In genomic region chrX:133415276-133416105, GRCh38 we compare ENCODE assay signal across 1 cellular context.
A peak's percentile ranks its signal among the peaks of the same experiment; 100 is the strongest.
TF ChIP-seq lines count a peak whose summit lies in the region.

TSS of gene GPC4 (minus strand) at chrX:133415489. CDS start at chrX:133414965, 524 bp downstream.

TF ChIP-seq in HEK293, 187 proteins besides CTCF, POLR2A, EP300 and RAD21 (continued from another document):
- TF ChIP-seq ZNF704 (tag by site-specific recombination; IDR thresholded peaks at IDR 0.05) (no peak), ZFP3 (tag by site-specific recombination; IDR thresholded peaks at IDR 0.05; ENCODE audit: low read depth) (no peak), ZNF350 (tag by site-specific recombination; IDR thresholded peaks at IDR 0.05) (no peak), KLF16 (tag by site-specific recombination; IDR thresholded peaks at IDR 0.05) (peak; percentile 65; the same call in 1 of the 2 replicates), ZBTB44 (tag by site-specific recombination; IDR thresholded peaks at IDR 0.05) (no peak), GLIS1 (tag by site-specific recombination; IDR thresholded peaks at IDR 0.05) (peak; percentile 86), AEBP2 (tag by site-specific recombination; IDR thresholded peaks at IDR 0.05; ENCODE audit: borderline replicate concordance) (no peak), ZBTB1 (tag by site-specific recombination; IDR thresholded peaks at IDR 0.05) (0 out of 2 replicates have a peak, but pooled peaks have one; percentile 10), ZBTB7A (tag by site-specific recombination; IDR thresholded peaks at IDR 0.05; ENCODE audit: low read depth) (no peak), ZFP37 (tag by site-specific recombination; IDR thresholded peaks at IDR 0.05) (no peak), ZSCAN18 (tag by site-specific recombination; IDR thresholded peaks at IDR 0.05) (no peak), ZNF146 (tag by site-specific recombination; IDR thresholded peaks at IDR 0.05) (no peak), YY2 (tag by site-specific recombination; IDR thresholded peaks at IDR 0.05) (no peak), ZNF391 (tag by site-specific recombination; IDR thresholded peaks at IDR 0.05; ENCODE audit: borderline replicate concordance, low read depth) (no peak), ZNF549 (tag by site-specific recombination; IDR thresholded peaks at IDR 0.05) (no peak), ZBTB17 (tag by site-specific recombination; IDR thresholded peaks at IDR 0.05) (0 out of 2 replicates have a peak, but pooled peaks have one; percentile 22), ZNF473 (tag by site-specific recombination; IDR thresholded peaks at IDR 0.05) (no peak), KLF10 (tag by site-specific recombination; IDR thresholded peaks at IDR 0.05) (peak; percentile 47; the same call in 1 of the 2 replicates), TCF7L2 (IDR thresholded peaks at IDR 0.05; ENCODE audit: borderline replicate concordance, low read depth, low read length) (no peak), ZNF239 (tag by site-specific recombination; IDR thresholded peaks at IDR 0.05) (no peak), KLF1 (tag by site-specific recombination; IDR thresholded peaks at IDR 0.05) (peak; percentile 35; the same call in 1 of the 2 replicates), ZFP69B (tag by site-specific recombination; IDR thresholded peaks at IDR 0.05) (no peak), ZNF23 (tag by site-specific recombination; IDR thresholded peaks at IDR 0.05; ENCODE audit: borderline replicate concordance) (no peak), ZNF223 (tag by site-specific recombination; IDR thresholded peaks at IDR 0.05) (no peak), ZNF837 (tag by site-specific recombination; IDR thresholded peaks at IDR 0.05) (no peak), ZNF37A (tag by site-specific recombination; IDR thresholded peaks at IDR 0.05) (no peak), ZNF624 (tag by site-specific recombination; IDR thresholded peaks at IDR 0.05) (no peak), ZNF169 (tag by site-specific recombination; IDR thresholded peaks at IDR 0.05) (no peak), ELK4 (IDR thresholded peaks at IDR 0.05; ENCODE audit: borderline replicate concordance, low read depth, low read length) (no peak), GLI4 (tag by site-specific recombination; IDR thresholded peaks at IDR 0.05) (no peak), ZNF280D (tag by site-specific recombination; IDR thresholded peaks at IDR 0.05) (no peak), ZNF645 (tag by site-specific recombination; IDR thresholded peaks at IDR 0.05) (no peak), ZNF175 (tag by site-specific recombination; IDR thresholded peaks at IDR 0.05) (no peak), ZNF555 (tag by site-specific recombination; conservative IDR thresholded peaks at IDR 0.05) (no peak), ZNF785 (tag by site-specific recombination; IDR thresholded peaks at IDR 0.05) (no peak), EGR2 (tag by site-specific recombination; IDR thresholded peaks at IDR 0.05; ENCODE audit: low read depth) (no peak), ZNF48 (tag by site-specific recombination; IDR thresholded peaks at IDR 0.05) (no peak)
